Comparison of ENCODE assay signal across 19 cellular contexts in genomic region chr6:14880717-14881116, GRCh38.
DNase-seq lines count a peak whose midpoint lies in the region; ATAC-seq and TF ChIP-seq lines count a peak whose summit lies in the region.
"Had no signal": no experiment of that assay in that cellular context is flagged by ENCODE, and none has a peak within 500 bp of the region (broad histone marks: within the 10 kb centered on the region; RNA-seq: fewer than 3 reads in every experiment).

No MANE protein-coding gene starts in this region.

- H3K27me3 Mint-ChIP-seq in Calu3 (ENCODE audit: unreplicated experiment) = no peaks in the 10 kb centered on the region

- H3K36me3 Mint-ChIP-seq in Calu3 (ENCODE audit: insufficient read depth, unreplicated experiment) = no peaks in the 10 kb centered on the region

- no peaks in the 10 kb centered on the region for H3K36me3 ChIP-seq in NT2/D1 (ENCODE audit: insufficient read depth, insufficient read length, low read length)
- H3K36me3 ChIP-seq in neutrophil = no peaks in the 10 kb centered on the region
- H3K36me3 ChIP-seq: brain microvascular endothelial cell had no signal

- H3K4me1 ChIP-seq in NT2/D1 (ENCODE audit: insufficient read depth, insufficient read length) (peaks cover 7% of the 10 kb centered on the region), neutrophil (ENCODE audit: control insufficient read depth in 1 of 2, insufficient read depth in 1 of 2, low read depth in 1 of 2, low read length in 1 of 2) (peaks cover 43 to 53% of the 10 kb centered on the region in 2 experiments)

- ATAC-seq in left colon = no peak
- ATAC-seq: activated T-cell treated with anti-CD3 and anti-CD28 coated beads, Interleukin-2, amount 50 U/mL, for 4 hours; GM12878; HCT116 had no signal

- H3K4me3 ChIP-seq in NT2/D1 (ENCODE audit: insufficient read length, low read depth) (no peak overlapping the region), fibroblast of mammary gland (ENCODE audit: control insufficient read depth, low read depth, low read length) (no peak overlapping the region), neutrophil (ENCODE audit: low read depth in 1 of 2, low read length in 1 of 2) (no peak overlapping the region)
- H3K4me3 ChIP-seq: GM12878, mucosa of descending colon, skin epidermis had no signal

- H3K9me3 Mint-ChIP-seq in Calu3 (ENCODE audit: low read depth, unreplicated experiment) = peaks cover 2% of the 10 kb centered on the region
- H3K9me3 Mint-ChIP-seq: activated T-cell treated with anti-CD3 and anti-CD28 coated beads, Interleukin-2, amount 50 U/mL, for 4 hours had no signal

- no peak overlapping the region for H3K4me3 Mint-ChIP-seq in Calu3 (ENCODE audit: low read depth, unreplicated experiment)
- H3K4me3 Mint-ChIP-seq: activated T-cell treated with anti-CD3 and anti-CD28 coated beads, Interleukin-2, amount 50 U/mL, for 4 hours had no signal

- H3K4me1 Mint-ChIP-seq in Calu3 (ENCODE audit: low read depth, unreplicated experiment) = peaks cover 55% of the 10 kb centered on the region

- CTCF ChIA-PET in Calu3 (lab: Charles Lee) = interaction anchor here (0.5 to 0.7 kb wide), 2 partner anchors 56 to 509 kb away, joined by 4 to 5 read pairs; no protein-coding TSS in a partner anchor

- no TSS peak for BruUV-seq in Calu3 (replicated peaks; lab: Mats Ljungman, UMichigan)

- no peak for TF ChIP-seq CTCF in Calu3 (IDR thresholded peaks at IDR 0.05; ENCODE audit: unreplicated experiment)
- TF ChIP-seq CTCF in fibroblast of mammary gland (conservative IDR thresholded peaks at IDR 0.05; ENCODE audit: control insufficient read depth, insufficient read depth, low read depth, low read length) = no peak
- no peak for TF ChIP-seq CTCF in neutrophil (IDR thresholded peaks at IDR 0.05)

- peak overlapping the region; percentile 26 for H3K27ac ChIP-seq in neutrophil
- H3K27ac ChIP-seq: brain microvascular endothelial cell had no signal

- H3K9ac ChIP-seq in NT2/D1 (ENCODE audit: insufficient read length, low read depth) = no peak overlapping the region

- DNase-seq in Calu3 (no peak), NT2/D1 (ENCODE audit: low read depth, low spot score) (peak; percentile 16), fibroblast of mammary gland (ENCODE audit: low read depth) (peak; percentile 15), head of caudate nucleus (no peak), DMS153 treated with DMSO at 0.1 percent for 48 hours (lab: John Stamatoyannopoulos, UW; ENCODE audit: unreplicated experiment) (no peak), left colon (no peak)
- DNase-seq: activated CD4-positive, alpha-beta T cell treated with anti-CD3 and anti-CD28 coated beads, Interleukin-2, amount 50 U/mL, for 4 hours; activated T-cell treated with anti-CD3 and anti-CD28 coated beads, Interleukin-2, amount 50 U/mL, for 4 hours; GDM1; KBM-7; kidney; mucosa of descending colon; NCI-H2029 treated with DMSO at 0.1 percent for 48 hours; stimulated activated CD4-positive, alpha-beta T cell treated with anti-CD3 and anti-CD28 coated beads, Interleukin-4, amount 100 ng/mL, for 1 hour had no signal

- H3K27ac Mint-ChIP-seq in Calu3 (ENCODE audit: unreplicated experiment) = peak overlapping the region; percentile 24

- intact Hi-C loops in Calu3 (cut with micrococcal nuclease; ENCODE audit: unreplicated experiment) (loop anchor here (10.0 kb wide), 1 partner anchor 364 kb away; the partner anchor contains the start of gene JARID2), head of caudate nucleus (cut with DNase I) (no loop called here), left colon (cut with DNase I, micrococcal nuclease) (no loop called here)

- no peaks in the 10 kb centered on the region for H3K9me3 ChIP-seq in NT2/D1 (ENCODE audit: insufficient read depth, low read length)
- no peaks in the 10 kb centered on the region for H3K9me3 ChIP-seq in neutrophil
- H3K9me3 ChIP-seq: mucosa of descending colon had no signal

- H3K27me3 ChIP-seq in NT2/D1 (ENCODE audit: insufficient read depth, insufficient read length) = no peaks in the 10 kb centered on the region
- H3K27me3 ChIP-seq in neutrophil = no peaks in the 10 kb centered on the region
- H3K27me3 ChIP-seq: brain microvascular endothelial cell had no signal

Comparison
In these comparisons a context has a peak if more than half of its experiments do, and no peak if none do; other contexts are left out.
1. DNase-seq: peak in NT2/D1 (single experiment) and fibroblast of mammary gland (single experiment); none in Calu3 (single experiment), head of caudate nucleus (0 of 42), DMS153 treated with DMSO at 0.1 percent for 48 hours (single experiment) and left colon (0 of 2).